ENCODE assay signal across 10 cellular contexts in genomic region chrX:40402771-40403533, GRCh38.
DNase-seq lines count a peak whose midpoint lies in the region; ATAC-seq, FAIRE-seq and TF ChIP-seq lines count a peak whose summit lies in the region.
"Had no signal": no experiment of that assay in that cellular context is flagged by ENCODE, and none has a peak within 500 bp of the region (broad histone marks: within the 10 kb centered on the region; RNA-seq: fewer than 3 reads in every experiment).

No MANE protein-coding gene starts in this region.

- H3K9me3 Mint-ChIP-seq in nephron progenitor cell, result peaks cover 33% of the 10 kb centered on the region

- H3K27ac Mint-ChIP-seq in nephron progenitor cell, result peak overlapping the region; percentile 53
- H3K27ac Mint-ChIP-seq: activated B cell treated with CpG ODN at 0.5 μM for 24 hours had no signal

- H3K4me3 Mint-ChIP-seq in nephron progenitor cell, result no peak overlapping the region
- H3K4me3 Mint-ChIP-seq: activated B cell treated with CpG ODN at 0.5 μM for 24 hours had no signal

- H3K4me1 Mint-ChIP-seq in nephron progenitor cell, result peaks cover 15% of the 10 kb centered on the region

- TF ChIP-seq CTCF in bronchial epithelial cell (IDR thresholded peaks at IDR 0.05; ENCODE audit: insufficient read depth, low read length, severe bottlenecking) (no peak), nephron progenitor cell (IDR thresholded peaks at IDR 0.05) (no peak)

- no peak for FAIRE-seq in bronchial epithelial cell (lab: Jason Lieb, UNC)
- FAIRE-seq: endometrium had no signal

- no peaks in the 10 kb centered on the region for H3K27me3 ChIP-seq in bronchial epithelial cell (ENCODE audit: control insufficient read depth, insufficient read depth, low read length)

- no peak overlapping the region for H3K4me3 ChIP-seq in bronchial epithelial cell (ENCODE audit: low read depth, low read length)

- no peaks in the 10 kb centered on the region for H3K36me3 ChIP-seq in bronchial epithelial cell (ENCODE audit: control insufficient read depth, insufficient read depth, low read length)

- peaks cover 16% of the 10 kb centered on the region for H3K27me3 Mint-ChIP-seq in nephron progenitor cell (ENCODE audit: low read depth, poor library complexity)
- H3K27me3 Mint-ChIP-seq: activated B cell treated with CpG ODN at 0.5 μM for 24 hours had no signal

- DNase-seq in COLO668 (lab: John Stamatoyannopoulos, UW; ENCODE audit: unreplicated experiment), result peak; percentile 13
- DNase-seq in bronchial epithelial cell (ENCODE audit: low read depth), result peak; percentile 38
- no peak for DNase-seq in nephron progenitor cell
- DNase-seq in SK-N-DZ (ENCODE audit: low spot score), result no peak
- no peak for DNase-seq in posterior vena cava (ENCODE audit: low spot score)
- DNase-seq: activated B cell treated with CpG ODN at 0.5 μM for 24 hours had no signal

- intact Hi-C loops in posterior vena cava (cut with DNase I), result no loop called here

- ATAC-seq in HG02759 (IDR thresholded peaks at IDR 0.05; ENCODE audit: unreplicated experiment) (peak; percentile 74), HG03135 (IDR thresholded peaks at IDR 0.05; ENCODE audit: unreplicated experiment) (no peak), HG03139 (IDR thresholded peaks at IDR 0.05; ENCODE audit: unreplicated experiment) (no peak)

- H3K36me3 Mint-ChIP-seq in nephron progenitor cell (ENCODE audit: low read depth), result peaks cover under 1% of the 10 kb centered on the region

Comparison
In these comparisons a context has a peak if more than half of its experiments do, and no peak if none do; other contexts are left out.
1. DNase-seq: peak in COLO668 (single experiment) and bronchial epithelial cell (single experiment); none in nephron progenitor cell (single experiment), SK-N-DZ (single experiment) and posterior vena cava (single experiment).